In the genomic region with DNA sequence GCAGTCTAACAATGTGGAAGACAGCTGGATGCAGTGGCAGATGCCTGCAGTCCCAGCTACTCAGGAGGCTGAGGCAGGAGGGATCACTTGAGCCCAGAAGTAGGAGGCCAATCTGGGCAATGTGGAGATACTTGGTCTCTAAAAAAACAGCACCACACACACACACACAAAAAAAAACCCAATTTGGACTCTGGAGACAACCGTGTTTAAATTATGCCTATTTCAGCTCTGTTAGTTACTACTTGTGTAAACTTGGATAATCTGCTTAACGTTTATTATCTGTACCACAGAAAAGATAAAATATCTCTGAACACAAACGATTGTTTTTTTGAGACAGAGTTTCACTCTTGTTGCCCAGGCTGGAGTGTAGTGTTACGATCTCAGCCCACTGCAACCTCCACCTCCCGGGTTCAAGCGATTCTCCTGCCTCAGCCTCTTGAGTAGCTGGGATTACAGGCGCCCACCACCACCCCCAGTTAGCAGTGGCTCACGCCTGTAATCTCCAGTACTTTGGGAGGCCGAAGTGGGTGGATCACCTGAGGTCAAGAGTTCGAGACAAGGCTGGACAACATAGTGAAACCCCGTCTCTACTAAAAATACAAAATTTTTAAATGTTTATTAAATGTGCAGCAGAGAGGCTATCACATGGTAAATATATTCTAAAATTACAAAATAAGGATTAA, we compare ENCODE assay signal across 25 cellular contexts. TPM values are rescaled to one million over a fixed set of nuclear protein-coding genes. Genes with fewer than 3 reads are reported as not detected.
A peak's percentile ranks its signal among the peaks of the same experiment; 100 is the strongest.
DNase-seq lines count a peak whose midpoint lies in the region; ATAC-seq, FAIRE-seq and TF ChIP-seq lines count a peak whose summit lies in the region.
"Had no signal": no experiment of that assay in that cellular context is flagged by ENCODE, and none has a peak within 500 bp of the region (broad histone marks: within the 10 kb centered on the region; RNA-seq: fewer than 3 reads in every experiment).

No MANE protein-coding gene starts in this region.

- peaks cover 99% of the 10 kb centered on the region for H3K79me2 ChIP-seq in HepG2 (ENCODE audit: insufficient read depth, low read length)

- TF ChIP-seq RAD21 in HepG2 (CRISPR knock-in tag; IDR thresholded peaks at IDR 0.05): no peak

- H3K9ac ChIP-seq in HepG2 (ENCODE audit: insufficient read depth, low read depth, low read length) (no peak overlapping the region), endodermal cell (ENCODE audit: extremely low read depth, low read length, poor library complexity, severe bottlenecking) (no peak overlapping the region)
- H3K9ac ChIP-seq: SK-N-SH had no signal

- in situ Hi-C loops in HepG2 (cut with HindIII; ENCODE audit: extremely low pct_ligation_motif_present, low pct_unique_long_range_greater_than_20kb): loop anchor here (10.0 kb wide), 1 partner anchor 388 kb away; no protein-coding TSS in a partner anchor

- no peak overlapping the region for H2AFZ ChIP-seq in HepG2 (ENCODE audit: low read length)

- no peaks in the 10 kb centered on the region for H3K9me3 ChIP-seq in HepG2 (ENCODE audit: low read length)
- no peaks in the 10 kb centered on the region for H3K9me3 ChIP-seq in right lobe of liver
- H3K9me3 ChIP-seq in endodermal cell (ENCODE audit: control insufficient read depth, low read length): no peaks in the 10 kb centered on the region
- H3K9me3 ChIP-seq: A549, MG63, SK-N-SH had no signal

- H3K9me3 Mint-ChIP-seq in WTC11: no peaks in the 10 kb centered on the region
- H3K9me3 Mint-ChIP-seq in endodermal cell: peaks cover 4% of the 10 kb centered on the region
- H3K9me3 Mint-ChIP-seq in stimulated activated naive B cell treated with anti-CD40 and anti-IgM and Interleukin-4, amounts not matched to agents 10 μg/mL and 1 μg/mL and 100 μg/mL, for 72 hours: peaks cover 0 to 5% of the 10 kb centered on the region in 2 donors
- H3K9me3 Mint-ChIP-seq: CD8-positive, alpha-beta T cell had no signal

- CTCF ChIA-PET in HepG2 (lab: Yijun Ruan, JAX; ENCODE audit: low intra/inter-chr PET ratio, low total read pairs): no interaction called here
- CTCF ChIA-PET in WTC11 (lab: Charles Lee): interaction anchor here (2.8 kb wide), 1 partner anchor 28 kb away, joined by 11 read pairs; no protein-coding TSS in a partner anchor

- H3K27me3 Mint-ChIP-seq in WTC11 (ENCODE audit: low read depth) (no peaks in the 10 kb centered on the region), endodermal cell (ENCODE audit: insufficient read depth) (no peaks in the 10 kb centered on the region)
- no peaks in the 10 kb centered on the region for H3K27me3 Mint-ChIP-seq in stimulated activated naive B cell treated with anti-CD40 and anti-IgM and Interleukin-4, amounts not matched to agents 10 μg/mL and 1 μg/mL and 100 μg/mL, for 72 hours
- H3K27me3 Mint-ChIP-seq: IgD-negative memory B cell had no signal

- peaks cover 2% of the 10 kb centered on the region; the same call in 1 of the 2 replicates for H4K20me1 ChIP-seq in HepG2 (ENCODE audit: insufficient read depth, low read length)

- H3K36me3 Mint-ChIP-seq in WTC11: no peaks in the 10 kb centered on the region; the same call in none of the 2 replicates
- peaks cover 5% of the 10 kb centered on the region for H3K36me3 Mint-ChIP-seq in endodermal cell (ENCODE audit: low read depth)
- peaks cover 34 to 37% of the 10 kb centered on the region in 2 donors for H3K36me3 Mint-ChIP-seq in stimulated activated naive B cell treated with anti-CD40 and anti-IgM and Interleukin-4, amounts not matched to agents 10 μg/mL and 1 μg/mL and 100 μg/mL, for 72 hours

- H3K4me3 Mint-ChIP-seq in WTC11 (no peak overlapping the region), endodermal cell (no peak overlapping the region)
- no peak overlapping the region for H3K4me3 Mint-ChIP-seq in stimulated activated naive B cell treated with anti-CD40 and anti-IgM and Interleukin-4, amounts not matched to agents 10 μg/mL and 1 μg/mL and 100 μg/mL, for 72 hours
- H3K4me3 Mint-ChIP-seq: CD8-positive, alpha-beta T cell had no signal

- H3K36me3 ChIP-seq in HepG2 (replicated peaks in 1 of 2; ENCODE audit: control insufficient read depth in 1 of 2, insufficient read depth in 2 of 2, low read length in 2 of 2): peaks cover 1 to 3% of the 10 kb centered on the region in 2 experiments; a peak in 1 of 5 replicates
- no peaks in the 10 kb centered on the region for H3K36me3 ChIP-seq in right lobe of liver
- H3K36me3 ChIP-seq in endodermal cell (ENCODE audit: control insufficient read depth, insufficient read depth, low read length): no peaks in the 10 kb centered on the region

- ATAC-seq in HepG2 (no peak), right lobe of liver (no peak), WTC11 (no peak), GM18517 (IDR thresholded peaks at IDR 0.05; ENCODE audit: unreplicated experiment) (no peak), GM19351 (IDR thresholded peaks at IDR 0.05; ENCODE audit: unreplicated experiment) (no peak)
- ATAC-seq in stimulated activated naive B cell treated with anti-CD40 and anti-IgM and Interleukin-4, amounts not matched to agents 10 μg/mL and 1 μg/mL and 100 μg/mL, for 72 hours (replicated peaks): no peak
- ATAC-seq: A549; CD8-positive, alpha-beta T cell had no signal

- intact Hi-C loops in HepG2 (cut with micrococcal nuclease; ENCODE audit: unreplicated experiment): no loop called here
- intact Hi-C loops in right lobe of liver (cut with DNase I): no loop called here

- TF ChIP-seq EP300 in HepG2 (IDR thresholded peaks at IDR 0.05; ENCODE audit: low read depth in 2 of 2, low read length in 2 of 2) (no peak), HepG2 (CRISPR knock-in tag; IDR thresholded peaks at IDR 0.05; ENCODE audit: borderline replicate concordance) (no peak)

- H3K4me1 Mint-ChIP-seq in WTC11 (peaks cover 15% of the 10 kb centered on the region), endodermal cell (peaks cover 7% of the 10 kb centered on the region)
- peaks cover 35 to 79% of the 10 kb centered on the region in 2 donors for H3K4me1 Mint-ChIP-seq in stimulated activated naive B cell treated with anti-CD40 and anti-IgM and Interleukin-4, amounts not matched to agents 10 μg/mL and 1 μg/mL and 100 μg/mL, for 72 hours

- H3K27me3 ChIP-seq in HepG2 (ENCODE audit: control insufficient read depth in 1 of 2, insufficient read depth in 2 of 2, low read length in 2 of 2) (no peaks in the 10 kb centered on the region), right lobe of liver (no peaks in the 10 kb centered on the region), endodermal cell (ENCODE audit: control insufficient read depth, insufficient read depth, low read length, poor library complexity, severe bottlenecking) (no peaks in the 10 kb centered on the region)
- H3K27me3 ChIP-seq: MG63 had no signal

- H3K27ac ChIP-seq in HepG2 (ENCODE audit: extremely low read length, insufficient read depth, low read length) (no peak overlapping the region), right lobe of liver (no peak overlapping the region), endodermal cell (ENCODE audit: low read depth, low read length) (no peak overlapping the region), substantia nigra (ENCODE audit: low read depth, low read length, poor library complexity, severe bottlenecking) (peak overlapping the region; percentile 88)
- H3K27ac ChIP-seq: A549 had no signal

- no peak for FAIRE-seq in HepG2 (lab: Jason Lieb, UNC)
- FAIRE-seq: A549, GM12891 had no signal

- BruUV-seq in HepG2 (replicated peaks; lab: Mats Ljungman, UMichigan): no TSS peak

- TF ChIP-seq POLR2A in HepG2 (IDR thresholded peaks at IDR 0.05; ENCODE audit: insufficient read depth in 1 of 2, low read depth in 2 of 2, low read length in 2 of 2) (no peak), right lobe of liver (IDR thresholded peaks at IDR 0.05) (no peak)

- H3K4me3 ChIP-seq in HepG2 (replicated peaks in 1 of 3; ENCODE audit: insufficient read depth in 1 of 3, low read depth in 2 of 3, low read length in 3 of 3) (no peak overlapping the region), right lobe of liver (no peak overlapping the region), endodermal cell (ENCODE audit: low read length) (no peak overlapping the region)
- H3K4me3 ChIP-seq: A549, MG63 had no signal

- H3K27ac Mint-ChIP-seq in WTC11 (peak overlapping the region; percentile 23), endodermal cell (peak overlapping the region; percentile 31)
- H3K27ac Mint-ChIP-seq in stimulated activated naive B cell treated with anti-CD40 and anti-IgM and Interleukin-4, amounts not matched to agents 10 μg/mL and 1 μg/mL and 100 μg/mL, for 72 hours: no peak overlapping the region

- DNase-seq in HepG2 (ENCODE audit: low spot score) (no peak), right lobe of liver (no peak), WTC11 (ENCODE audit: low spot score) (no peak), endodermal cell (no peak), substantia nigra (lab: John Stamatoyannopoulos, UW) (no peak)
- no peak for DNase-seq in stimulated activated naive B cell treated with anti-CD40 and anti-IgM and Interleukin-4, amounts not matched to agents 10 μg/mL and 1 μg/mL and 100 μg/mL, for 72 hours
- DNase-seq: CD8-positive, alpha-beta T cell; DMS53; EL; GOT3; Kasumi-1; NCI-H1048; NCI-H1436; NCI-H2029; NCI-H2171 treated with DMSO at 0.1 percent for 48 hours; NCI-H748 treated with DMSO at 0.1 percent for 48 hours; RPMI8226; SHP77 treated with DMSO at 0.1 percent for 48 hours; SK-N-SH had no signal

- 87% methylated on average over 11 of the region's 11 CpGs for WGBS in HepG2 (ENCODE audit: low lambda C conversion rate)
- WGBS in right lobe of liver (ENCODE audit: insufficient coverage, low coverage, low lambda C conversion rate, missing lambda C conversion rate): 58% methylated on average over 5 of the region's 11 CpGs
- WGBS in endodermal cell (ENCODE audit: insufficient coverage in 1 of 2, insufficient read length in 1 of 2), 2 experiments: 94 to 97% methylated on average over 7 to 10 of the region's 11 CpGs

- TF ChIP-seq CTCF in HepG2 (CRISPR knock-in tag; IDR thresholded peaks at IDR 0.05) (no peak), right lobe of liver (IDR thresholded peaks at IDR 0.05) (no peak), WTC11 (IDR thresholded peaks at IDR 0.05) (no peak), endodermal cell (conservative IDR thresholded peaks at IDR 0.05) (no peak)

- POLR2A ChIA-PET in HepG2 (lab: Yijun Ruan, JAX) (no interaction called here), WTC11 (lab: Charles Lee) (no interaction called here)

- no peak overlapping the region for H3K4me2 ChIP-seq in HepG2 (ENCODE audit: low read depth, low read length)
- H3K4me2 ChIP-seq: A549, SK-N-SH had no signal

- H3K4me1 ChIP-seq in HepG2 (ENCODE audit: insufficient read depth, low read length): peaks cover 67% of the 10 kb centered on the region
- peaks cover 0 to 5% (median 0%) of the 10 kb centered on the region in 4 donors for H3K4me1 ChIP-seq in right lobe of liver
- H3K4me1 ChIP-seq in endodermal cell (ENCODE audit: control insufficient read depth, insufficient read depth, low read length): peaks cover 4% of the 10 kb centered on the region

RNA-seq across cellular contexts. Expression of gene RAPGEF6, which starts 17.7 kb away (rescaled TPM):
- total RNA-seq in HepG2 (2016; rRNA removed; fragmentation: Illumina TruSeq; extraction: Trizol) (23.3 and 24.6 TPM in 2 replicates), right lobe of liver (1 to 10 TPM; 3.7 to 9.1 (median 7.6) TPM), WTC11 (2021) (18.0 to 19.5 TPM (median 18.1 TPM) in 3 replicates), endodermal cell (10 to 100 TPM; 19.2 to 24.0 TPM)
- 7.5 and 10.7 TPM in 2 replicates for total RNA-seq in HepG2 (2016; cell fraction: cytosol; rRNA removed; fragmentation: Illumina TruSeq; extraction: Trizol; ENCODE audit: low read depth)
- 20.2 and 24.5 TPM in 2 replicates for total RNA-seq in HepG2 (2016; cell fraction: insoluble cytoplasmic fraction; rRNA removed; fragmentation: Illumina TruSeq; extraction: Trizol)
- 7.0 and 11.4 TPM in 2 replicates for total RNA-seq in HepG2 (2016; cell fraction: membrane; rRNA removed; fragmentation: Illumina TruSeq; extraction: Trizol)
- 45.4 and 49.6 TPM in 2 replicates for total RNA-seq in HepG2 (2016; cell fraction: nucleus; rRNA removed; fragmentation: Illumina TruSeq; extraction: Trizol)
- 7.3 and 7.7 TPM in 2 replicates for polyA plus RNA-seq in HepG2 (2011; rRNA removed)
- polyA plus RNA-seq in HepG2 (2011; cell fraction: cytosol; rRNA removed): 3.5 and 5.4 TPM in 2 replicates
- 8.0 and 8.2 TPM in 2 replicates for polyA plus RNA-seq in HepG2 (2011; cell fraction: nucleus; rRNA removed)
- 7.9 and 14.6 TPM in 2 replicates for polyA plus RNA-seq in HepG2 (2012)
- polyA plus RNA-seq in HepG2 (2016; cell fraction: cytosol; fragmentation: Illumina TruSeq; extraction: Trizol; ENCODE audit: low read depth): 0.24 and 0.26 TPM in 2 replicates
- 6.9 and 7.6 TPM in 2 replicates for polyA plus RNA-seq in HepG2 (2016; cell fraction: insoluble cytoplasmic fraction; fragmentation: Illumina TruSeq; extraction: Trizol; ENCODE audit: low read depth)
- polyA plus RNA-seq in HepG2 (2016; cell fraction: membrane; fragmentation: Illumina TruSeq; extraction: Trizol; ENCODE audit: low read depth): 0.79 and 1.0 TPM in 2 replicates
- polyA plus RNA-seq in HepG2 (2016; cell fraction: nucleus; fragmentation: Illumina TruSeq; extraction: Trizol; ENCODE audit: insufficient read depth, low read depth): 9.7 TPM in 2 replicates
- polyA minus RNA-seq in HepG2 (2011; rRNA and poly(A)+ RNA removed; ENCODE audit: low replicate concordance): 20.8 and 24.5 TPM in 2 replicates
- 14.7 and 19.0 TPM in 2 replicates for polyA minus RNA-seq in HepG2 (2011; cell fraction: cytosol; rRNA and poly(A)+ RNA removed)
- polyA minus RNA-seq in HepG2 (2011; cell fraction: nucleus; rRNA and poly(A)+ RNA removed): 125 and 131 TPM in 2 replicates
- polyA plus RNA-seq in endodermal cell (2013, experiment 1 of 2): 17.4 TPM
- polyA plus RNA-seq in endodermal cell (2013, experiment 2 of 2): 15.6 TPM

Comparison
In these comparisons a context has a peak if more than half of its experiments do, and no peak if none do; other contexts are left out.
1. Of the 50 proteins assayed by ChIP-seq in both HepG2 and WTC11: peak only in HepG2: ZNF121; only in WTC11: none; in both: none; in neither: 49.